In genomic region chr17:80811181-80812105, GRCh38 we compare ENCODE assay signal across 12 cellular contexts.
DNase-seq lines count a peak whose midpoint lies in the region; ATAC-seq and TF ChIP-seq lines count a peak whose summit lies in the region.
"Had no signal": no experiment of that assay in that cellular context is flagged by ENCODE, and none has a peak within 500 bp of the region (broad histone marks: within the 10 kb centered on the region; RNA-seq: fewer than 3 reads in every experiment).

No MANE protein-coding gene starts in this region.

- H3K9me2 ChIP-seq in Karpas-422 (replicated peaks; ENCODE audit: insufficient read depth, low read length), result no peaks in the 10 kb centered on the region

- peaks cover 26% of the 10 kb centered on the region for H3K79me2 ChIP-seq in Karpas-422 (ENCODE audit: low read length)

- peaks cover 9% of the 10 kb centered on the region for H3K4me1 ChIP-seq in CD8-positive, alpha-beta T cell (ENCODE audit: insufficient read depth, low read length)
- peaks cover 18% of the 10 kb centered on the region for H3K4me1 ChIP-seq in Karpas-422 (ENCODE audit: low read length)
- H3K4me1 ChIP-seq in naive thymus-derived CD4-positive, alpha-beta T cell (ENCODE audit: control insufficient read depth in 2 of 2, insufficient read depth in 2 of 2, low read length in 2 of 2), result peaks cover 15 to 21% of the 10 kb centered on the region in 2 donors
- H3K4me1 ChIP-seq in thyroid gland, result no peaks in the 10 kb centered on the region

- CTCF ChIA-PET in CD8-positive, alpha-beta T cell (lab: Charles Lee), result interaction anchor here (1.1 to 1.2 kb wide), 2 partner anchors 88 to 238 kb away, joined by 3 read pairs; no protein-coding TSS in a partner anchor
- CTCF ChIA-PET in naive thymus-derived CD4-positive, alpha-beta T cell (lab: Charles Lee), result interaction anchor here (0.6 to 1.9 kb wide), 6 partner anchors 20 to 382 kb away, joined by 3 to 6 read pairs (median 3); no protein-coding TSS in a partner anchor

- WGBS in thyroid gland, 2 donors, result 88 to 92% methylated on average over 21 of the region's 21 CpGs

- no peak for TF ChIP-seq CTCF in CD8-positive, alpha-beta T cell (IDR thresholded peaks at IDR 0.05)
- TF ChIP-seq CTCF in thyroid gland (IDR thresholded peaks at IDR 0.05), result no peak

- H2AFZ ChIP-seq in Karpas-422 (ENCODE audit: low read length), result no peak overlapping the region

- H3K4me3 ChIP-seq in CD8-positive, alpha-beta T cell (ENCODE audit: low read depth, low read length), result no peak overlapping the region
- H3K4me3 ChIP-seq in Karpas-422 (ENCODE audit: low read length) (no peak overlapping the region), thyroid gland (replicated peaks in 1 of 3) (no peak overlapping the region)
- H3K4me3 ChIP-seq in naive thymus-derived CD4-positive, alpha-beta T cell (ENCODE audit: low read length), result no peak overlapping the region
- H3K4me3 ChIP-seq: MG63 had no signal

- no peaks in the 10 kb centered on the region for H3K27me3 Mint-ChIP-seq in CD8-positive, alpha-beta T cell (ENCODE audit: low read depth)
- H3K27me3 Mint-ChIP-seq in naive thymus-derived CD4-positive, alpha-beta T cell, result no peaks in the 10 kb centered on the region
- H3K27me3 Mint-ChIP-seq: dendritic cell treated with granulocyte-macrophage colony-stimulating factor and Interleukin-4, amounts not matched to agents 40 ng/mL and 50 ng/mL, for 4 days had no signal

- TF ChIP-seq POLR2A in thyroid gland (IDR thresholded peaks at IDR 0.05), result no peak

- H3K27ac ChIP-seq in CD8-positive, alpha-beta T cell (ENCODE audit: low read depth, low read length), result no peak overlapping the region
- H3K27ac ChIP-seq in Karpas-422 (ENCODE audit: low read length) (no peak overlapping the region), thyroid gland (no peak overlapping the region)
- peak overlapping the region; percentile 66 for H3K27ac ChIP-seq in naive thymus-derived CD4-positive, alpha-beta T cell (ENCODE audit: low read depth, low read length)

- POLR2A ChIA-PET in CD8-positive, alpha-beta T cell (lab: Charles Lee), result no interaction called here
- POLR2A ChIA-PET in naive thymus-derived CD4-positive, alpha-beta T cell (lab: Charles Lee), result interaction anchor here (0.6 to 3.8 kb wide), 12 partner anchors 12 to 367 kb away, joined by 3 to 15 read pairs (median 3); no protein-coding TSS in a partner anchor

- no peak for ATAC-seq in CD8-positive, alpha-beta T cell
- peak; percentile 33 to 46 for ATAC-seq in activated naive CD4-positive, alpha-beta T cell treated with anti-CD3 and anti-CD28 coated beads, Interleukin-2, amount 50 U/mL, for 72 hours
- ATAC-seq in naive thymus-derived CD4-positive, alpha-beta T cell, result peak; percentile 31
- ATAC-seq in HG02610 (IDR thresholded peaks at IDR 0.05; ENCODE audit: unreplicated experiment), result no peak
- ATAC-seq: HCT116, SK-N-SH treated with all-trans-retinoic acid at 6 μM for 48 hours had no signal

- H3K9me3 Mint-ChIP-seq in CD8-positive, alpha-beta T cell, result peaks cover 7% of the 10 kb centered on the region
- peaks cover 1 to 14% of the 10 kb centered on the region in 2 donors for H3K9me3 Mint-ChIP-seq in activated naive CD4-positive, alpha-beta T cell treated with anti-CD3 and anti-CD28 coated beads, Interleukin-2, amount 50 U/mL, for 72 hours
- peaks cover 0 to 19% (median 10%) of the 10 kb centered on the region in 11 donors for H3K9me3 Mint-ChIP-seq in naive thymus-derived CD4-positive, alpha-beta T cell

- intact Hi-C loops in CD8-positive, alpha-beta T cell (cut with DNase I, micrococcal nuclease), result loop anchor here in 1 of 2 experiments (10.0 kb wide), 1 partner anchor 47 kb away; no protein-coding TSS in a partner anchor
- intact Hi-C loops in naive thymus-derived CD4-positive, alpha-beta T cell (cut with micrococcal nuclease), result no loop called here
- intact Hi-C loops in thyroid gland (cut with DNase I), result no loop called here

- H3K27me3 ChIP-seq in CD8-positive, alpha-beta T cell (ENCODE audit: insufficient read depth, low read length), result no peaks in the 10 kb centered on the region
- H3K27me3 ChIP-seq in Karpas-422 (ENCODE audit: low read length) (no peaks in the 10 kb centered on the region), thyroid gland (no peaks in the 10 kb centered on the region)
- no peaks in the 10 kb centered on the region for H3K27me3 ChIP-seq in naive thymus-derived CD4-positive, alpha-beta T cell (ENCODE audit: control insufficient read depth in 2 of 2, insufficient read depth in 2 of 2, low read length in 2 of 2)
- H3K27me3 ChIP-seq: MG63 had no signal

- no peaks in the 10 kb centered on the region for H3K36me3 ChIP-seq in CD8-positive, alpha-beta T cell (ENCODE audit: insufficient read depth, low read length)
- H3K36me3 ChIP-seq in Karpas-422 (ENCODE audit: insufficient read depth, low read length), result no peaks in the 10 kb centered on the region
- H3K36me3 ChIP-seq in naive thymus-derived CD4-positive, alpha-beta T cell (ENCODE audit: control insufficient read depth in 2 of 3, insufficient read depth in 3 of 3, low read length in 3 of 3), result peaks cover 0 to 5% (median 0%) of the 10 kb centered on the region in 3 experiments
- no peaks in the 10 kb centered on the region for H3K36me3 ChIP-seq in thyroid gland

- H3K9me3 ChIP-seq in CD8-positive, alpha-beta T cell (ENCODE audit: low read length), result no peaks in the 10 kb centered on the region
- H3K9me3 ChIP-seq in Karpas-422 (ENCODE audit: low read length) (peaks cover under 1% of the 10 kb centered on the region; the same call in 1 of the 2 replicates), thyroid gland (no peaks in the 10 kb centered on the region)
- H3K9me3 ChIP-seq in naive thymus-derived CD4-positive, alpha-beta T cell (ENCODE audit: control insufficient read depth in 2 of 3, low read length in 3 of 3), result no peaks in the 10 kb centered on the region

- H4K20me1 ChIP-seq in Karpas-422 (ENCODE audit: insufficient read depth, low read depth, low read length), result no peaks in the 10 kb centered on the region

- no peak for DNase-seq in CD8-positive, alpha-beta T cell
- DNase-seq in Karpas-422, result peak; percentile 61
- DNase-seq in activated naive CD4-positive, alpha-beta T cell treated with anti-CD3 and anti-CD28 coated beads, Interleukin-2, amount 50 U/mL, for 72 hours (ENCODE audit: low spot score in 2 of 2), result peak in 1 of 2 donors; percentile 53
- DNase-seq in naive thymus-derived CD4-positive, alpha-beta T cell, result peak in 1 of 9 donors; percentile 21
- DNase-seq in occipital lobe (lab: John Stamatoyannopoulos, UW), result no peak
- DNase-seq in NCI-H2227 (lab: John Stamatoyannopoulos, UW; ENCODE audit: unreplicated experiment), result no peak
- DNase-seq in thyroid gland, result no peak
- DNase-seq: MG63 had no signal

- no peak overlapping the region for H3K4me2 ChIP-seq in Karpas-422 (ENCODE audit: low read depth, low read length, poor library complexity, severe bottlenecking)

- no peak overlapping the region for H3K4me3 Mint-ChIP-seq in CD8-positive, alpha-beta T cell
- H3K4me3 Mint-ChIP-seq in naive thymus-derived CD4-positive, alpha-beta T cell, result peak overlapping the region; percentile 30 to 76 (median 68)
- H3K4me3 Mint-ChIP-seq: dendritic cell treated with granulocyte-macrophage colony-stimulating factor and Interleukin-4, amounts not matched to agents 40 ng/mL and 50 ng/mL, for 4 days had no signal

- peak overlapping the region; percentile 87 for H3K27ac Mint-ChIP-seq in CD8-positive, alpha-beta T cell
- peak overlapping the region; percentile 90 to 97 for H3K27ac Mint-ChIP-seq in activated naive CD4-positive, alpha-beta T cell treated with anti-CD3 and anti-CD28 coated beads, Interleukin-2, amount 50 U/mL, for 72 hours
- H3K27ac Mint-ChIP-seq in naive thymus-derived CD4-positive, alpha-beta T cell, result peak overlapping the region; percentile 83 to 99 (median 94)
- H3K27ac Mint-ChIP-seq: dendritic cell treated with granulocyte-macrophage colony-stimulating factor and Interleukin-4, amounts not matched to agents 40 ng/mL and 50 ng/mL, for 4 days had no signal

- H3K4me1 Mint-ChIP-seq in CD8-positive, alpha-beta T cell (ENCODE audit: low read depth), result peaks cover 25% of the 10 kb centered on the region
- H3K4me1 Mint-ChIP-seq in naive thymus-derived CD4-positive, alpha-beta T cell, result peaks cover 23 to 63% (median 60%) of the 10 kb centered on the region in 7 donors

- no peak overlapping the region for H3K9ac ChIP-seq in Karpas-422 (ENCODE audit: low read length)

- peaks cover 52% of the 10 kb centered on the region for H3K36me3 Mint-ChIP-seq in CD8-positive, alpha-beta T cell
- peaks cover 26 to 55% of the 10 kb centered on the region in 2 donors for H3K36me3 Mint-ChIP-seq in activated naive CD4-positive, alpha-beta T cell treated with anti-CD3 and anti-CD28 coated beads, Interleukin-2, amount 50 U/mL, for 72 hours
- H3K36me3 Mint-ChIP-seq in naive thymus-derived CD4-positive, alpha-beta T cell, result peaks cover 11 to 65% (median 52%) of the 10 kb centered on the region in 5 donors

Comparison
In these comparisons a context has a peak if more than half of its experiments do, and no peak if none do; other contexts are left out.
1. ATAC-seq: peak in activated naive CD4-positive, alpha-beta T cell treated with anti-CD3 and anti-CD28 coated beads, Interleukin-2, amount 50 U/mL, for 72 hours (2 of 2) and naive thymus-derived CD4-positive, alpha-beta T cell (single experiment); none in CD8-positive, alpha-beta T cell (single experiment) and HG02610 (single experiment).
2. Peak in every context shown above with its lines, with median percentiles within 50 percentile points of each other: H3K27ac Mint-ChIP-seq.